Comparison of ENCODE assay signal across 2 cellular contexts in genomic region chr16:84390131-84390785, GRCh38.
TF ChIP-seq lines count a peak whose summit lies in the region.

No MANE protein-coding gene starts in this region.

TF ChIP-seq in HCT116, 20 proteins besides CTCF, POLR2A, EP300 and RAD21:
- TF ChIP-seq ELF1 (IDR thresholded peaks at IDR 0.05; ENCODE audit: borderline replicate concordance, low read depth) (no peak), CEBPB (IDR thresholded peaks at IDR 0.05; ENCODE audit: low read depth) (no peak), ATF3 (IDR thresholded peaks at IDR 0.05) (no peak), SIN3A (IDR thresholded peaks at IDR 0.05; ENCODE audit: low read depth) (no peak), FOSL1 (IDR thresholded peaks at IDR 0.05; ENCODE audit: low read depth) (no peak), ZNF274 (IDR thresholded peaks at IDR 0.05; ENCODE audit: low read depth, low read length) (no peak), JUND (IDR thresholded peaks at IDR 0.05) (no peak), MAX (IDR thresholded peaks at IDR 0.05) (no peak), SRF (IDR thresholded peaks at IDR 0.05; ENCODE audit: low read depth) (no peak), POLR2AphosphoS5 (IDR thresholded peaks at IDR 0.05; ENCODE audit: low read depth, low read length) (no peak), CBX3 (IDR thresholded peaks at IDR 0.05; ENCODE audit: low read depth) (no peak), EGR1 (IDR thresholded peaks at IDR 0.05; ENCODE audit: low read depth) (no peak), REST (IDR thresholded peaks at IDR 0.05; ENCODE audit: low read depth) (no peak), EZH2phosphoT487 (IDR thresholded peaks at IDR 0.05; ENCODE audit: borderline replicate concordance) (no peak), ZFX (IDR thresholded peaks at IDR 0.05) (no peak), TCF7L2 (IDR thresholded peaks at IDR 0.05; ENCODE audit: borderline replicate concordance, extremely low read depth, insufficient read depth, insufficient read length) (no peak), SP1 (IDR thresholded peaks at IDR 0.05; ENCODE audit: low read depth) (no peak), ZBTB33 (IDR thresholded peaks at IDR 0.05; ENCODE audit: extremely low read depth, insufficient replicate concordance, low read length) (no peak), EZH2 (IDR thresholded peaks at IDR 0.05) (no peak)
TF ChIP-seq in HCT116: peak in this region for 0.

TF ChIP-seq in K562, 482 proteins besides CTCF, POLR2A, EP300 and RAD21:
- TF ChIP-seq KDM1A (IDR thresholded peaks at IDR 0.05), result no peak
- TF ChIP-seq NR2C2 (CRISPR knock-in tag; IDR thresholded peaks at IDR 0.05), result no peak
- TF ChIP-seq NR2C2 (tag; IDR thresholded peaks at IDR 0.05), result peak; percentile 29; the same call in 1 of the 2 replicates
- no peak for TF ChIP-seq MAX (CRISPR knock-in tag; IDR thresholded peaks at IDR 0.05)
- no peak for TF ChIP-seq TCF15 (CRISPR knock-in tag; IDR thresholded peaks at IDR 0.05)
- TF ChIP-seq GABPA (tag; conservative IDR thresholded peaks at IDR 0.05; ENCODE audit: low read depth), result peak; percentile 69
